19 cellular contexts compared by ENCODE assay signal in the genomic region with DNA sequence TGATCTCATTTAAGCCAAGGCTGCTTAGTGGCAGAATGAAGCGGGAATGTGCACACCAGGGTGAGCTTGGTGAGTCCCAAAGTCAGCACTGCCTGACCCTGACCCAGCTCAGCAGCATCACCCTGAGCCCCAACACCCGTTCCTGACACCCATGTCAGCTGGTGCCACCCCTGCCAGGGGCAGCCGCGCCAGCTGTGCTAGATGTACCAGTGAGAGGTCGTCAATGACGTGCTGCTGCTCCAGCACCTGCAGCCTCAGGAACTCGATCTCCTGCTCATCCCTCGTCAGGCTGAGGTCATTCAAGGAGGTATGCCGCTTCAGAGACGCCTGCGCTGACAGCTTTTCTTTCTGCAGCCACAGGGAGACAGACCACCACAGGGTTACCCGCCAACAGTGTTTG.
DNase-seq lines count a peak whose midpoint lies in the region; ATAC-seq and TF ChIP-seq lines count a peak whose summit lies in the region.
"Had no signal": no experiment of that assay in that cellular context is flagged by ENCODE, and none has a peak within 500 bp of the region (broad histone marks: within the 10 kb centered on the region; RNA-seq: fewer than 3 reads in every experiment).

No MANE protein-coding gene starts in this region.

- no peaks in the 10 kb centered on the region for H3K27me3 Mint-ChIP-seq in activated CD8-positive, alpha-beta memory T cell treated with anti-CD3 and anti-CD28 coated beads, Interleukin-2, amount 10 ng/mL, durations not matched to agents 7 days and 5 days

- H3K27me3 ChIP-seq in WERI-Rb-1 (ENCODE audit: insufficient read depth, low read depth, severe bottlenecking): no peaks in the 10 kb centered on the region
- H3K27me3 ChIP-seq: BLaER1 treated with 17β-estradiol and CSF1 and Interleukin-3, amounts not matched to agents 10 nM and 100 nM had no signal

- H3K4me3 Mint-ChIP-seq in activated CD8-positive, alpha-beta memory T cell treated with anti-CD3 and anti-CD28 coated beads, Interleukin-2, amount 10 ng/mL, durations not matched to agents 7 days and 5 days: no peak overlapping the region
- no peak overlapping the region for H3K4me3 Mint-ChIP-seq in stimulated activated effector memory CD8-positive, alpha-beta T cell treated with anti-CD3 and anti-CD28 coated beads, Interleukin-12 subunit alpha, Interleukin-12 subunit beta, amount 100 ng/mL, for 72 hours
- H3K4me3 Mint-ChIP-seq: B cell; CD8-positive, alpha-beta T cell; HFFc6 had no signal

- peak; percentile 32 for DNase-seq in activated CD8-positive, alpha-beta memory T cell treated with anti-CD3 and anti-CD28 coated beads for 24 hours
- DNase-seq in activated CD8-positive, alpha-beta memory T cell treated with anti-CD3 and anti-CD28 coated beads, Interleukin-2, amount 10 ng/mL, durations not matched to agents 7 days and 5 days: no peak
- DNase-seq in left kidney (ENCODE audit: low read depth, low spot score) (peak; percentile 27), omental fat pad (ENCODE audit: low spot score) (no peak), occipital lobe (lab: John Stamatoyannopoulos, UW) (no peak), WERI-Rb-1 (no peak)
- DNase-seq in stimulated activated effector memory CD8-positive, alpha-beta T cell treated with anti-CD3 and anti-CD28 coated beads, Interleukin-12 subunit alpha, Interleukin-12 subunit beta, amount 100 ng/mL, for 72 hours (ENCODE audit: low spot score in 2 of 2): no peak
- DNase-seq: 8988T; Calu3; CD8-positive, alpha-beta T cell; DMS79 treated with DMSO at 0.1 percent for 48 hours; GF-D8; GOT3; H7; HFFc6 had no signal

- no peaks in the 10 kb centered on the region for H3K9me3 ChIP-seq in WERI-Rb-1 (ENCODE audit: severe bottlenecking)
- H3K9me3 ChIP-seq: BLaER1 treated with 17β-estradiol and CSF1 and Interleukin-3, amounts not matched to agents 10 nM and 100 nM had no signal

- no peaks in the 10 kb centered on the region for H3K9me3 Mint-ChIP-seq in activated CD8-positive, alpha-beta memory T cell treated with anti-CD3 and anti-CD28 coated beads, Interleukin-2, amount 10 ng/mL, durations not matched to agents 7 days and 5 days (ENCODE audit: low read depth)
- H3K9me3 Mint-ChIP-seq in stimulated activated effector memory CD8-positive, alpha-beta T cell treated with anti-CD3 and anti-CD28 coated beads, Interleukin-12 subunit alpha, Interleukin-12 subunit beta, amount 100 ng/mL, for 72 hours: no peaks in the 10 kb centered on the region
- H3K9me3 Mint-ChIP-seq: CD8-positive, alpha-beta T cell had no signal

- peaks cover 20% of the 10 kb centered on the region for H3K36me3 ChIP-seq in WERI-Rb-1

- H3K4me1 Mint-ChIP-seq in activated CD8-positive, alpha-beta memory T cell treated with anti-CD3 and anti-CD28 coated beads, Interleukin-2, amount 10 ng/mL, durations not matched to agents 7 days and 5 days: no peaks in the 10 kb centered on the region
- peaks cover 9% of the 10 kb centered on the region for H3K4me1 Mint-ChIP-seq in stimulated activated effector memory CD8-positive, alpha-beta T cell treated with anti-CD3 and anti-CD28 coated beads, Interleukin-12 subunit alpha, Interleukin-12 subunit beta, amount 100 ng/mL, for 72 hours
- H3K4me1 Mint-ChIP-seq: B cell had no signal

- H3K36me3 Mint-ChIP-seq in activated CD8-positive, alpha-beta memory T cell treated with anti-CD3 and anti-CD28 coated beads, Interleukin-2, amount 10 ng/mL, durations not matched to agents 7 days and 5 days: peaks cover 55% of the 10 kb centered on the region
- peaks cover 88% of the 10 kb centered on the region for H3K36me3 Mint-ChIP-seq in stimulated activated effector memory CD8-positive, alpha-beta T cell treated with anti-CD3 and anti-CD28 coated beads, Interleukin-12 subunit alpha, Interleukin-12 subunit beta, amount 100 ng/mL, for 72 hours

- CTCF ChIA-PET in activated CD8-positive, alpha-beta memory T cell treated with anti-CD3 and anti-CD28 coated beads, Interleukin-2, amount 10 ng/mL, durations not matched to agents 7 days and 5 days (lab: Charles Lee): interaction anchor here (1.1 kb wide), 1 partner anchor 46 kb away, joined by 3 read pairs; no protein-coding TSS in a partner anchor

- H3K27ac Mint-ChIP-seq in activated CD8-positive, alpha-beta memory T cell treated with anti-CD3 and anti-CD28 coated beads, Interleukin-2, amount 10 ng/mL, durations not matched to agents 7 days and 5 days: no peak overlapping the region
- peak overlapping the region; percentile 12 for H3K27ac Mint-ChIP-seq in stimulated activated effector memory CD8-positive, alpha-beta T cell treated with anti-CD3 and anti-CD28 coated beads, Interleukin-12 subunit alpha, Interleukin-12 subunit beta, amount 100 ng/mL, for 72 hours
- H3K27ac Mint-ChIP-seq: B cell; CD8-positive, alpha-beta T cell; HFFc6 had no signal

- no peak for ATAC-seq in activated CD8-positive, alpha-beta memory T cell treated with anti-CD3 and anti-CD28 coated beads, Interleukin-2, amount 10 ng/mL, durations not matched to agents 7 days and 5 days
- ATAC-seq in omental fat pad (ENCODE audit: low FRiP score) (peak; percentile 44), GM21526 (IDR thresholded peaks at IDR 0.05; ENCODE audit: low FRiP score, unreplicated experiment) (no peak)
- ATAC-seq in stimulated activated effector memory CD8-positive, alpha-beta T cell treated with anti-CD3 and anti-CD28 coated beads, Interleukin-12 subunit alpha, Interleukin-12 subunit beta, amount 100 ng/mL, for 72 hours: no peak
- ATAC-seq: CD8-positive, alpha-beta T cell; HCT116 had no signal

- H3K4me3 ChIP-seq in WERI-Rb-1 (ENCODE audit: low read depth, low read length): no peak overlapping the region
- H3K4me3 ChIP-seq: BLaER1 treated with 17β-estradiol and CSF1 and Interleukin-3, amounts not matched to agents 10 nM and 100 nM had no signal

- TF ChIP-seq CTCF in omental fat pad (IDR thresholded peaks at IDR 0.05): no peak
- TF ChIP-seq CTCF in WERI-Rb-1 (IDR thresholded peaks at IDR 0.05; ENCODE audit: low read depth, low read length): no peak

- H3K27ac ChIP-seq in WERI-Rb-1: no peak overlapping the region
- H3K27ac ChIP-seq: BLaER1 treated with 17β-estradiol and CSF1 and Interleukin-3, amounts not matched to agents 10 nM and 100 nM had no signal

Comparison
In these comparisons a context has a peak if more than half of its experiments do, and no peak if none do; other contexts are left out.
1. DNase-seq: peak in activated CD8-positive, alpha-beta memory T cell treated with anti-CD3 and anti-CD28 coated beads for 24 hours (single experiment) and left kidney (single experiment); none in activated CD8-positive, alpha-beta memory T cell treated with anti-CD3 and anti-CD28 coated beads, Interleukin-2, amount 10 ng/mL, durations not matched to agents 7 days and 5 days (single experiment), omental fat pad (single experiment), stimulated activated effector memory CD8-positive, alpha-beta T cell treated with anti-CD3 and anti-CD28 coated beads, Interleukin-12 subunit alpha, Interleukin-12 subunit beta, amount 100 ng/mL, for 72 hours (0 of 2), occipital lobe (single experiment) and WERI-Rb-1 (single experiment).